2 cellular contexts compared by ENCODE assay signal in genomic region chr4:76802546-76803021, GRCh38.
TF ChIP-seq lines count a peak whose summit lies in the region.

No MANE protein-coding gene starts in this region.

TF ChIP-seq in SK-N-SH, 30 proteins besides CTCF, POLR2A, EP300 and RAD21 (continued from another document):
- no peak for TF ChIP-seq IRF3 (IDR thresholded peaks at IDR 0.05; ENCODE audit: low read depth, low read length)
- no peak for TF ChIP-seq YY1 (IDR thresholded peaks at IDR 0.05; ENCODE audit: low read depth)
- no peak for TF ChIP-seq SMC3 (IDR thresholded peaks at IDR 0.05; ENCODE audit: low read depth, low read length)

TF ChIP-seq in SK-N-SH treated with all-trans-retinoic acid at 6 μM for 48 hours, 23 proteins besides CTCF, POLR2A, EP300 and RAD21 (continued from another document):
- TF ChIP-seq CSRNP3 (CRISPR knock-in tag; IDR thresholded peaks at IDR 0.05) (no peak), SNAI2 (CRISPR knock-in tag; IDR thresholded peaks at IDR 0.05) (no peak), RARB (CRISPR knock-in tag; IDR thresholded peaks at IDR 0.05) (no peak), CSDC2 (CRISPR knock-in tag; IDR thresholded peaks at IDR 0.05) (no peak), PPARA (CRISPR knock-in tag; IDR thresholded peaks at IDR 0.05; ENCODE audit: borderline replicate concordance) (no peak), ESRRG (CRISPR knock-in tag; IDR thresholded peaks at IDR 0.05) (no peak), ZNF8 (CRISPR knock-in tag; IDR thresholded peaks at IDR 0.05) (no peak), GLIS3 (CRISPR knock-in tag; IDR thresholded peaks at IDR 0.05) (no peak), ARNTL (CRISPR knock-in tag; IDR thresholded peaks at IDR 0.05; ENCODE audit: borderline replicate concordance, low read depth) (no peak), TOX (CRISPR knock-in tag; IDR thresholded peaks at IDR 0.05; ENCODE audit: borderline replicate concordance) (no peak), ZNF565 (CRISPR knock-in tag; conservative IDR thresholded peaks at IDR 0.05; ENCODE audit: low read depth) (no peak), TCF4 (CRISPR knock-in tag; IDR thresholded peaks at IDR 0.05; ENCODE audit: borderline replicate concordance) (no peak), ZNF70 (CRISPR knock-in tag; IDR thresholded peaks at IDR 0.05) (no peak)
